Comparison of ENCODE assay signal across 21 cellular contexts in genomic region chr19:1699998-1700732, GRCh38. TPM values are rescaled to one million over a fixed set of nuclear protein-coding genes. Genes with fewer than 3 reads are reported as not detected.
DNase-seq lines count a peak whose midpoint lies in the region; ATAC-seq and TF ChIP-seq lines count a peak whose summit lies in the region.
"Had no signal": no experiment of that assay in that cellular context is flagged by ENCODE, and none has a peak within 500 bp of the region (broad histone marks: within the 10 kb centered on the region; RNA-seq: fewer than 3 reads in every experiment).

No MANE protein-coding gene starts in this region.

- H3K18ac ChIP-seq in H9 (ENCODE audit: insufficient read length, low read depth, low read length) = no peak overlapping the region

- BruUV-seq in Calu3 (replicated peaks; lab: Mats Ljungman, UMichigan) = no TSS peak

- H2BK15ac ChIP-seq in H9 (ENCODE audit: low read depth, low read length) = no peak overlapping the region

- no peaks in the 10 kb centered on the region for H3K23me2 ChIP-seq in H9 (ENCODE audit: insufficient read length, low read depth, low read length, poor library complexity, severe bottlenecking)

- H3K79me1 ChIP-seq in H9 (ENCODE audit: insufficient read depth, low read depth, low read length, poor library complexity, severe bottlenecking) = no peaks in the 10 kb centered on the region

- no peak overlapping the region for H4K8ac ChIP-seq in H9 (replicated peaks; ENCODE audit: insufficient read length, low read depth, low read length)

- H3T11ph ChIP-seq in H9 (ENCODE audit: low read length) = no peak overlapping the region

- no peak overlapping the region for H3K9ac ChIP-seq in H9 (ENCODE audit: extremely low read depth, insufficient read length, low read length)

- H3K9me3 Mint-ChIP-seq in Calu3 (ENCODE audit: low read depth, unreplicated experiment) (peaks cover 4% of the 10 kb centered on the region), H9 (peaks cover 10% of the 10 kb centered on the region in 2 experiments)
- peaks cover 6% of the 10 kb centered on the region for H3K9me3 Mint-ChIP-seq in activated CD8-positive, alpha-beta memory T cell treated with anti-CD3 and anti-CD28 coated beads, Interleukin-2, amount 10 ng/mL, durations not matched to agents 7 days and 5 days (ENCODE audit: low read depth)

- H2BK120ac ChIP-seq in H9 (ENCODE audit: low read depth, low read length, poor library complexity, severe bottlenecking) = no peak overlapping the region

- no peak overlapping the region for H3K23ac ChIP-seq in H9 (ENCODE audit: insufficient read length, low read depth, low read length)

- H2BK5ac ChIP-seq in H9 (ENCODE audit: insufficient read length, low read length) = no peak overlapping the region

- H3K4ac ChIP-seq in H9 (ENCODE audit: low read depth, low read length) = no peak overlapping the region

- H3K79me2 ChIP-seq in H9 (ENCODE audit: insufficient read depth, low read length) = no peaks in the 10 kb centered on the region

- no CpG with 5 or more reads among the region's 31 CpGs for WGBS in H9 (ENCODE audit: extremely low coverage, insufficient read length, low lambda C conversion rate)

- H2AFZ ChIP-seq in H9 (ENCODE audit: low read length) = no peak overlapping the region

- H3K36me3 Mint-ChIP-seq in Calu3 (ENCODE audit: insufficient read depth, unreplicated experiment) (no peaks in the 10 kb centered on the region), H9 (ENCODE audit: insufficient read depth in 1 of 3, low read depth in 3 of 3) (peaks cover 3 to 8% (median 4%) of the 10 kb centered on the region in 3 experiments; a peak in 3 of 7 replicates)
- no peaks in the 10 kb centered on the region for H3K36me3 Mint-ChIP-seq in activated CD8-positive, alpha-beta memory T cell treated with anti-CD3 and anti-CD28 coated beads, Interleukin-2, amount 10 ng/mL, durations not matched to agents 7 days and 5 days

- H3K9me3 ChIP-seq in H9 (ENCODE audit: control insufficient read depth, low read depth, low read length) (peaks cover 6% of the 10 kb centered on the region), WERI-Rb-1 (ENCODE audit: severe bottlenecking) (peaks cover 14% of the 10 kb centered on the region), MG63 (no peaks in the 10 kb centered on the region)

- H2AK5ac ChIP-seq in H9 (ENCODE audit: insufficient read length, low read length) = no peak overlapping the region

- no peaks in the 10 kb centered on the region for H4K20me1 ChIP-seq in H9 (ENCODE audit: control insufficient read depth, insufficient read depth, insufficient read length)

- H3K4me3 Mint-ChIP-seq in Calu3 (ENCODE audit: low read depth, unreplicated experiment) = peak overlapping the region; percentile 50
- no peak overlapping the region for H3K4me3 Mint-ChIP-seq in H9
- no peak overlapping the region for H3K4me3 Mint-ChIP-seq in activated CD8-positive, alpha-beta memory T cell treated with anti-CD3 and anti-CD28 coated beads, Interleukin-2, amount 10 ng/mL, durations not matched to agents 7 days and 5 days
- H3K4me3 Mint-ChIP-seq: T-helper 1 cell treated with Interleukin-12 subunit alpha and Interleukin-12 subunit beta and Interleukin-4 antibody, amounts not matched to agents 30 μg/mL and 1 μg/mL, for 36 hours had no signal

- TF ChIP-seq CTCF in Calu3 (IDR thresholded peaks at IDR 0.05; ENCODE audit: unreplicated experiment) (no peak), H9 (conservative IDR thresholded peaks at IDR 0.05) (no peak), WERI-Rb-1 (IDR thresholded peaks at IDR 0.05; ENCODE audit: low read depth, low read length) (no peak)

- CTCF ChIA-PET in Calu3 (lab: Charles Lee) = no interaction called here
- CTCF ChIA-PET in activated CD8-positive, alpha-beta memory T cell treated with anti-CD3 and anti-CD28 coated beads, Interleukin-2, amount 10 ng/mL, durations not matched to agents 7 days and 5 days (lab: Charles Lee) = no interaction called here

- no peak overlapping the region for H3K4me2 ChIP-seq in H9 (ENCODE audit: insufficient read depth, insufficient read length, low read length)

- no peak for DNase-seq in Calu3
- DNase-seq in H9 = no peak
- DNase-seq in WERI-Rb-1 = peak; percentile 37
- DNase-seq in retina = peak; percentile 40
- DNase-seq in activated CD8-positive, alpha-beta memory T cell treated with anti-CD3 and anti-CD28 coated beads, Interleukin-2, amount 10 ng/mL, durations not matched to agents 7 days and 5 days = no peak
- DNase-seq in MG63 = no peak
- no peak for DNase-seq in stimulated activated CD4-positive, alpha-beta T cell treated with anti-CD3 and anti-CD28 coated beads, Interleukin-4, amount 100 ng/mL, for 24 hours
- no peak for DNase-seq in activated gamma-delta T cell treated with Interleukin-2 at 50 U/mL for 16 hours
- DNase-seq: AML-193; CD4-positive, CD25-positive, alpha-beta regulatory T cell; NCI-H1417; NCI-H187; NCI-H2107; NCI-H510A; NCI-H748 treated with DMSO at 0.1 percent for 48 hours; OCI-M1; RPMI8226 had no signal

- H4K91ac ChIP-seq in H9 (ENCODE audit: insufficient read length, low read depth, low read length) = no peak overlapping the region

- H3K4me1 ChIP-seq in H9 (ENCODE audit: insufficient read depth, low read length) = no peaks in the 10 kb centered on the region
- H3K4me1 ChIP-seq: HAP-1 had no signal

- H3K4me1 Mint-ChIP-seq in Calu3 (ENCODE audit: low read depth, unreplicated experiment) = peaks cover 11% of the 10 kb centered on the region
- peaks cover 0 to 5% of the 10 kb centered on the region in 2 experiments; a peak in 1 of 4 replicates for H3K4me1 Mint-ChIP-seq in H9
- H3K4me1 Mint-ChIP-seq in activated CD8-positive, alpha-beta memory T cell treated with anti-CD3 and anti-CD28 coated beads, Interleukin-2, amount 10 ng/mL, durations not matched to agents 7 days and 5 days = peaks cover 12% of the 10 kb centered on the region

- H3K4me3 ChIP-seq in WERI-Rb-1 (ENCODE audit: low read depth, low read length) (no peak overlapping the region), MG63 (no peak overlapping the region)
- H3K4me3 ChIP-seq: HAP-1 had no signal

- H3K27me3 ChIP-seq in H9 (ENCODE audit: insufficient read depth, low read length) (no peaks in the 10 kb centered on the region; the same call in 1 of the 2 replicates), WERI-Rb-1 (ENCODE audit: insufficient read depth, low read depth, severe bottlenecking) (no peaks in the 10 kb centered on the region), MG63 (peaks cover 19% of the 10 kb centered on the region)

- H2BK20ac ChIP-seq in H9 (ENCODE audit: low read depth, low read length, poor library complexity, severe bottlenecking) = no peak overlapping the region

- H3K27ac ChIP-seq in H9 (ENCODE audit: insufficient read length, low read depth, low read length) = no peak overlapping the region
- no peak overlapping the region for H3K27ac ChIP-seq in WERI-Rb-1
- H3K27ac ChIP-seq: HL-60 had no signal

- ATAC-seq in activated CD8-positive, alpha-beta memory T cell treated with anti-CD3 and anti-CD28 coated beads, Interleukin-2, amount 10 ng/mL, durations not matched to agents 7 days and 5 days = no peak

- H3K27me3 Mint-ChIP-seq in Calu3 (ENCODE audit: unreplicated experiment) (peaks cover 46% of the 10 kb centered on the region), H9 (ENCODE audit: low read depth) (peaks cover 59% of the 10 kb centered on the region)
- peaks cover 21% of the 10 kb centered on the region for H3K27me3 Mint-ChIP-seq in activated CD8-positive, alpha-beta memory T cell treated with anti-CD3 and anti-CD28 coated beads, Interleukin-2, amount 10 ng/mL, durations not matched to agents 7 days and 5 days

- peak overlapping the region; percentile 47; the same call in 1 of the 2 replicates for H3K14ac ChIP-seq in H9 (ENCODE audit: insufficient read depth, low read length)

- no peaks in the 10 kb centered on the region for H3K36me3 ChIP-seq in WERI-Rb-1
- no peaks in the 10 kb centered on the region for H3K36me3 ChIP-seq in MG63
- H3K36me3 ChIP-seq: HAP-1 had no signal

- H3K56ac ChIP-seq in H9 (ENCODE audit: insufficient read length, low read depth, low read length) = no peak overlapping the region

- no peak overlapping the region for H2BK12ac ChIP-seq in H9 (ENCODE audit: insufficient read length, low read depth, low read length)

- no peak overlapping the region for H4K5ac ChIP-seq in H9 (ENCODE audit: insufficient read length, low read depth, low read length)

- no peak overlapping the region for H3K27ac Mint-ChIP-seq in Calu3 (ENCODE audit: unreplicated experiment)
- no peak overlapping the region for H3K27ac Mint-ChIP-seq in H9
- H3K27ac Mint-ChIP-seq in activated CD8-positive, alpha-beta memory T cell treated with anti-CD3 and anti-CD28 coated beads, Interleukin-2, amount 10 ng/mL, durations not matched to agents 7 days and 5 days = no peak overlapping the region
- H3K27ac Mint-ChIP-seq: CD4-positive, CD25-positive, alpha-beta regulatory T cell; T-helper 1 cell treated with Interleukin-12 subunit alpha and Interleukin-12 subunit beta and Interleukin-4 antibody, amounts not matched to agents 30 μg/mL and 1 μg/mL, for 36 hours had no signal

- intact Hi-C loops in Calu3 (cut with micrococcal nuclease; ENCODE audit: unreplicated experiment) = no loop called here

RNA-seq across cellular contexts. Expression of gene TCF3, which starts 47.8 kb away (rescaled TPM):
- 102 and 110 TPM in 2 replicates for total RNA-seq in Calu3 (2022)
- total RNA-seq in H9 (2021) = 304 TPM in 2 replicates
- 100 to 1,000 TPM; 116 to 124 TPM for total RNA-seq in activated CD8-positive, alpha-beta memory T cell treated with anti-CD3 and anti-CD28 coated beads, Interleukin-2, amount 10 ng/mL, durations not matched to agents 7 days and 5 days
- total RNA-seq in MG63 (2014; rRNA removed; shearing (Covaris generic); ENCODE audit: low replicate concordance) = 78.5 and 135 TPM in 2 replicates

RNA-seq across cellular contexts. Expression of gene ONECUT3, which starts 53.1 kb away (rescaled TPM):
- 20.0 and 25.7 TPM in 2 replicates for total RNA-seq in Calu3 (2022)
- total RNA-seq in H9 (2021) = 0.04 and 0.07 TPM in 2 replicates
- total RNA-seq in activated CD8-positive, alpha-beta memory T cell treated with anti-CD3 and anti-CD28 coated beads, Interleukin-2, amount 10 ng/mL, durations not matched to agents 7 days and 5 days = not detected
- total RNA-seq in MG63 (2014; rRNA removed; shearing (Covaris generic); ENCODE audit: low replicate concordance) = not detected in 2 replicates
- total RNA-seq: CD4-positive, CD25-positive, alpha-beta regulatory T cell; HT1080 had no signal

Comparison
In these comparisons a context has a peak if more than half of its experiments do, and no peak if none do; other contexts are left out.
1. DNase-seq: peak in WERI-Rb-1 (single experiment) and retina (single experiment); none in Calu3 (single experiment), H9 (single experiment), activated CD8-positive, alpha-beta memory T cell treated with anti-CD3 and anti-CD28 coated beads, Interleukin-2, amount 10 ng/mL, durations not matched to agents 7 days and 5 days (single experiment), MG63 (single experiment), stimulated activated CD4-positive, alpha-beta T cell treated with anti-CD3 and anti-CD28 coated beads, Interleukin-4, amount 100 ng/mL, for 24 hours (single experiment) and activated gamma-delta T cell treated with Interleukin-2 at 50 U/mL for 16 hours (single experiment).
2. RNA of gene ONECUT3, which starts 53.1 kb away (total RNA-seq): 20.0 to 25.7 TPM in Calu3; 0.04 to 0.07 TPM in H9, not detected in activated CD8-positive, alpha-beta memory T cell treated with anti-CD3 and anti-CD28 coated beads, Interleukin-2, amount 10 ng/mL, durations not matched to agents 7 days and 5 days and not detected in MG63; every median in the first group is over 10 times any median in the second.